1 cellular context compared by ENCODE assay signal in genomic region chr1:40313958-40314720, GRCh38.
TF ChIP-seq lines count a peak whose summit lies in the region.

No MANE protein-coding gene starts in this region.

TF ChIP-seq in HepG2, 621 proteins besides CTCF, POLR2A, EP300 and RAD21 (continued from another document and continues in another):
- TF ChIP-seq ZNF407 (CRISPR knock-in tag; IDR thresholded peaks at IDR 0.05; ENCODE audit: not compliant biosample characterization) (no peak), TBX2 (CRISPR knock-in tag; IDR thresholded peaks at IDR 0.05; ENCODE audit: borderline replicate concordance) (0 out of 2 replicates have a peak, but pooled peaks have one; percentile 12), SMAD3 (CRISPR knock-in tag; IDR thresholded peaks at IDR 0.05) (no peak), RBFOX2 (IDR thresholded peaks at IDR 0.05; ENCODE audit: low read depth, low read length) (no peak), SCMH1 (CRISPR knock-in tag; IDR thresholded peaks at IDR 0.05; ENCODE audit: borderline replicate concordance) (no peak), THAP11 (CRISPR knock-in tag; IDR thresholded peaks at IDR 0.05) (no peak), ZNF263 (CRISPR knock-in tag; IDR thresholded peaks at IDR 0.05) (no peak), ZNF383 (CRISPR knock-in tag; IDR thresholded peaks at IDR 0.05; ENCODE audit: borderline replicate concordance) (no peak), TIGD3 (CRISPR knock-in tag; IDR thresholded peaks at IDR 0.05; ENCODE audit: borderline replicate concordance) (no peak), ZNF160 (CRISPR knock-in tag; IDR thresholded peaks at IDR 0.05) (no peak), ZNF737 (CRISPR knock-in tag; IDR thresholded peaks at IDR 0.05; ENCODE audit: borderline replicate concordance) (no peak), ZBTB8A (CRISPR knock-in tag; IDR thresholded peaks at IDR 0.05; ENCODE audit: borderline replicate concordance, low read depth) (no peak), HNRNPK (IDR thresholded peaks at IDR 0.05; ENCODE audit: low read depth, low read length, poor library complexity, severe bottlenecking) (no peak), HMGXB3 (CRISPR knock-in tag; IDR thresholded peaks at IDR 0.05; ENCODE audit: borderline replicate concordance) (no peak), FOXO4 (CRISPR knock-in tag; conservative IDR thresholded peaks at IDR 0.05) (no peak), BATF2 (CRISPR knock-in tag; IDR thresholded peaks at IDR 0.05) (no peak), ZKSCAN5 (CRISPR knock-in tag; IDR thresholded peaks at IDR 0.05) (no peak), ZNF30 (CRISPR knock-in tag; IDR thresholded peaks at IDR 0.05) (no peak), KLF6 (CRISPR knock-in tag; IDR thresholded peaks at IDR 0.05) (no peak), ZNF329 (CRISPR knock-in tag; IDR thresholded peaks at IDR 0.05; ENCODE audit: low read depth) (no peak), NONO (IDR thresholded peaks at IDR 0.05) (no peak), NONO (CRISPR knock-in tag; conservative IDR thresholded peaks at IDR 0.05) (0 out of 2 replicates have a peak, but pooled peaks have one; percentile 13), ZBTB43 (CRISPR knock-in tag; conservative IDR thresholded peaks at IDR 0.05) (no peak), ATAD3A (CRISPR knock-in tag; IDR thresholded peaks at IDR 0.05) (no peak), ZBTB26 (CRISPR knock-in tag; IDR thresholded peaks at IDR 0.05; ENCODE audit: borderline replicate concordance) (no peak), PTBP1 (IDR thresholded peaks at IDR 0.05; ENCODE audit: low read depth, low read length, poor library complexity, severe bottlenecking) (no peak), GABPB1 (CRISPR knock-in tag; IDR thresholded peaks at IDR 0.05) (peak; percentile 13; the same call in 1 of the 2 replicates), HNRNPH1 (optimal IDR thresholded peaks at IDR 0.05; ENCODE audit: low read depth, low read length) (no peak), GATAD1 (CRISPR knock-in tag; IDR thresholded peaks at IDR 0.05) (no peak), PRDM15 (CRISPR knock-in tag; IDR thresholded peaks at IDR 0.05) (no peak), MXD4 (CRISPR knock-in tag; IDR thresholded peaks at IDR 0.05) (no peak), IRF1 (CRISPR knock-in tag; IDR thresholded peaks at IDR 0.05; ENCODE audit: low read depth) (no peak)
